In genomic region chr6:139533166-139533565, GRCh38 we compare ENCODE assay signal across 12 cellular contexts.
DNase-seq lines count a peak whose midpoint lies in the region; ATAC-seq and TF ChIP-seq lines count a peak whose summit lies in the region.
"Had no signal": no experiment of that assay in that cellular context is flagged by ENCODE, and none has a peak within 500 bp of the region (broad histone marks: within the 10 kb centered on the region; RNA-seq: fewer than 3 reads in every experiment).

No MANE protein-coding gene starts in this region.

- peak overlapping the region; percentile 10 for H2AFZ ChIP-seq in ACC112 (ENCODE audit: low read length, unreplicated experiment)

- POLR2A ChIA-PET in Panc1 (lab: Charles Lee): no interaction called here

- no peaks in the 10 kb centered on the region for H3K36me3 ChIP-seq in ACC112 (ENCODE audit: insufficient read depth, low read length)
- no peaks in the 10 kb centered on the region for H3K36me3 ChIP-seq in Panc1 (ENCODE audit: control insufficient read depth, insufficient read depth, low read length)

- intact Hi-C loops in Panc1 (cut with micrococcal nuclease; ENCODE audit: unreplicated experiment): loop anchor here (10.0 kb wide), 1 partner anchor 158 kb away; the partner anchor contains the start of gene CITED2

- H3K27me3 ChIP-seq in ACC112 (ENCODE audit: insufficient read depth, low read length) (no peaks in the 10 kb centered on the region), Panc1 (ENCODE audit: control insufficient read depth, insufficient read depth, low read length) (no peaks in the 10 kb centered on the region)

- peak overlapping the region; percentile 89 to 95 for H3K27ac Mint-ChIP-seq in effector memory CD8-positive, alpha-beta T cell
- peak overlapping the region; percentile 66 for H3K27ac Mint-ChIP-seq in nephron progenitor cell

- H3K79me2 ChIP-seq in ACC112 (ENCODE audit: control insufficient read depth, insufficient read depth, low read length, unreplicated experiment): no peaks in the 10 kb centered on the region

- TF ChIP-seq CTCF in Panc1 (IDR thresholded peaks at IDR 0.05): no peak
- TF ChIP-seq CTCF in nephron progenitor cell (IDR thresholded peaks at IDR 0.05): no peak

- H3K4me1 ChIP-seq in ACC112 (ENCODE audit: control insufficient read depth, insufficient read depth, low read length, unreplicated experiment) (peaks cover 25% of the 10 kb centered on the region), Panc1 (ENCODE audit: control insufficient read depth, insufficient read depth, low read length) (peaks cover 36% of the 10 kb centered on the region)

- H3K36me3 Mint-ChIP-seq in effector memory CD8-positive, alpha-beta T cell (ENCODE audit: insufficient read depth): peaks cover 5% of the 10 kb centered on the region
- no peaks in the 10 kb centered on the region for H3K36me3 Mint-ChIP-seq in nephron progenitor cell (ENCODE audit: low read depth)

- no peaks in the 10 kb centered on the region for H3K9me3 ChIP-seq in Panc1 (ENCODE audit: control insufficient read depth, insufficient read depth, low read depth, low read length)

- no peak for DNase-seq in Panc1 (ENCODE audit: low read depth, low spot score)
- DNase-seq in effector memory CD8-positive, alpha-beta T cell: no peak
- no peak for DNase-seq in nephron progenitor cell
- DNase-seq in SW480 (ENCODE audit: low spot score): no peak
- no peak for DNase-seq in H4 (ENCODE audit: low spot score)
- no peak for DNase-seq in NCI-H774 (lab: John Stamatoyannopoulos, UW)
- DNase-seq: activated T-cell treated with anti-CD3 and anti-CD28 coated beads, Interleukin-2, amount 50 U/mL, for 4 hours; cortex of kidney; hypothalamus; NCI-H510A treated with DMSO at 0.1 percent for 48 hours had no signal

- BruUV-seq in Panc1 (replicated peaks; lab: Mats Ljungman, UMichigan): no TSS peak

- ATAC-seq in Panc1 (no peak), HG03108 (IDR thresholded peaks at IDR 0.05; ENCODE audit: unreplicated experiment) (no peak)
- no peak for ATAC-seq in effector memory CD8-positive, alpha-beta T cell (replicated peaks)
- ATAC-seq: activated T-cell treated with anti-CD3 and anti-CD28 coated beads, Interleukin-2, amount 50 U/mL, for 4 hours had no signal

- peak overlapping the region; percentile 66 for H3K27ac ChIP-seq in ACC112 (ENCODE audit: low read depth, low read length)
- peak overlapping the region; percentile 91 for H3K27ac ChIP-seq in Panc1 (ENCODE audit: low read length)

- CTCF ChIA-PET in Panc1 (lab: Charles Lee): no interaction called here

- H3K4me3 Mint-ChIP-seq in effector memory CD8-positive, alpha-beta T cell: peak overlapping the region; percentile 62 to 75
- no peak overlapping the region for H3K4me3 Mint-ChIP-seq in nephron progenitor cell
- H3K4me3 Mint-ChIP-seq: activated T-cell treated with anti-CD3 and anti-CD28 coated beads, Interleukin-2, amount 50 U/mL, for 4 hours had no signal

- peaks cover 41 to 55% of the 10 kb centered on the region in 2 donors for H3K4me1 Mint-ChIP-seq in effector memory CD8-positive, alpha-beta T cell (ENCODE audit: low read depth in 2 of 2)
- peaks cover 36% of the 10 kb centered on the region for H3K4me1 Mint-ChIP-seq in nephron progenitor cell

- H3K9me3 Mint-ChIP-seq in effector memory CD8-positive, alpha-beta T cell: no peaks in the 10 kb centered on the region
- H3K9me3 Mint-ChIP-seq in nephron progenitor cell: no peaks in the 10 kb centered on the region

- no peak overlapping the region for H3K4me3 ChIP-seq in ACC112 (ENCODE audit: low read depth, low read length)
- no peak overlapping the region for H3K4me3 ChIP-seq in Panc1 (ENCODE audit: low read depth in 2 of 2, low read length in 2 of 2)

- H3K27me3 Mint-ChIP-seq in effector memory CD8-positive, alpha-beta T cell: no peaks in the 10 kb centered on the region
- peaks cover 10% of the 10 kb centered on the region for H3K27me3 Mint-ChIP-seq in nephron progenitor cell (ENCODE audit: low read depth, poor library complexity)

- in situ Hi-C loops in Panc1 (cut with HindIII; ENCODE audit: low pct_unique_long_range_greater_than_20kb, low sequenced_read_pairs): no loop called here
